Comparison of ENCODE assay signal across 9 cellular contexts in the genomic region with DNA sequence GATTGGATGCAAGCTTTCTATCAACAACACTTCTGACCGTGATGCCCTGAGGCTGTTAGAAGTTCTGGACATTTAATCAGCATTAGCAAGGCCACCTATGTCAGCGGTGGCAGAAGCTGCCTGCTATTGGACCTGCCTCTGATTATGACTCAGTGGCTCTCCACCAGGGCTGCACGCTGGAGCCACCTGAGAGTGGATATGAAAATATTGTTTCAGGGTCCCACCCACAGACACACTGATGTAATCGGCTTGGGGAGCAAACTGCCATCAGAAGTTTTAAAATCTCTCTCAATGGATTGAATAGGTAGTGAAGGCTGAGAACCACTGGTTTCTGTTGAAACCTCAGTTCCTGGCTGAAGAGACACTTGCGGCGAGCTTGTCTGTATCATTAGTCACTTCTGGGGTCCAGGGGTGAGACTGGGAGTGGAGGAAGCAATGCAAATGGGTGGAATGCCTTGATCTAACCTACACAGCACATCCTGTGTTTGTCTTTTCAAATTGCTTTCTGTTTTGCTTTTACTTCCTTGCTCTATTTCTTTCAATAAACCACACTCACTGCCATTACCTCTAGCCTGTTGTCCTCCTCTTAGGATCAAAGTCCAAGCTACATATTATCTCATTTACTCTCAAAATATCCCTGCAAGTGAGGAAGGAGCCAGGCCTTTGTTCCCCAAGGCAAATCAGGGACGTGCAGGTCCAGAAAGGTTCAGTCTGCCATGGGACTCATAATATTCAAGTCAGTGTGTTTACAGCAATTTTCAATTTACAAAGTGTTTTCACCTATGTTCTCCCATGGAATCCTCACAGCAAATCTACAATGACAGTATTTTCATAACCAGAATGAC. TPM values are rescaled to one million over a fixed set of nuclear protein-coding genes. Genes with fewer than 3 reads are reported as not detected.
A peak's percentile ranks its signal among the peaks of the same experiment; 100 is the strongest.
DNase-seq lines count a peak whose midpoint lies in the region; ATAC-seq and TF ChIP-seq lines count a peak whose summit lies in the region.
"Had no signal": no experiment of that assay in that cellular context is flagged by ENCODE, and none has a peak within 500 bp of the region (broad histone marks: within the 10 kb centered on the region; RNA-seq: fewer than 3 reads in every experiment).

No MANE protein-coding gene starts in this region.

- H3K27me3 Mint-ChIP-seq in immature natural killer cell (ENCODE audit: low read depth in 3 of 3): peaks cover 3 to 6% (median 6%) of the 10 kb centered on the region in 3 donors
- peaks cover 19 to 26% of the 10 kb centered on the region in 2 donors for H3K27me3 Mint-ChIP-seq in stimulated activated naive B cell treated with anti-CD40 and anti-IgM and Interleukin-4, amounts not matched to agents 10 μg/mL and 1 μg/mL and 100 μg/mL, for 72 hours

- peaks cover 53 to 60% of the 10 kb centered on the region in 2 donors for H3K4me1 Mint-ChIP-seq in immature natural killer cell
- peaks cover 24 to 31% of the 10 kb centered on the region in 2 donors for H3K4me1 Mint-ChIP-seq in stimulated activated naive B cell treated with anti-CD40 and anti-IgM and Interleukin-4, amounts not matched to agents 10 μg/mL and 1 μg/mL and 100 μg/mL, for 72 hours

- DNase-seq in activated CD8-positive, alpha-beta memory T cell treated with anti-CD3 and anti-CD28 coated beads for 24 hours: peak; percentile 78
- DNase-seq in immature natural killer cell (peak; percentile 74 to 76 (median 74)), esophagus squamous epithelium (lab: John Stamatoyannopoulos, UW) (no peak), hypothalamus (lab: John Stamatoyannopoulos, UW) (no peak), NCI-H345 (lab: John Stamatoyannopoulos, UW) (no peak)
- peak; percentile 2 for DNase-seq in stimulated activated naive B cell treated with anti-CD40 and anti-IgM and Interleukin-4, amounts not matched to agents 10 μg/mL and 1 μg/mL and 100 μg/mL, for 72 hours

- no peak for TF ChIP-seq CTCF in esophagus squamous epithelium (IDR thresholded peaks at IDR 0.05)

- H3K4me1 ChIP-seq in esophagus squamous epithelium: peaks cover 5 to 22% (median 10%) of the 10 kb centered on the region in 3 donors

- H3K36me3 Mint-ChIP-seq in immature natural killer cell: peaks cover 0 to 5% (median 0%) of the 10 kb centered on the region in 3 donors
- H3K36me3 Mint-ChIP-seq in stimulated activated naive B cell treated with anti-CD40 and anti-IgM and Interleukin-4, amounts not matched to agents 10 μg/mL and 1 μg/mL and 100 μg/mL, for 72 hours: peaks cover 0 to 1% of the 10 kb centered on the region in 2 donors

- H3K27ac ChIP-seq in esophagus squamous epithelium: peak overlapping the region in 2 of 4 donors; percentile 15 to 52

- peak; percentile 93 for ATAC-seq in GM19351 (IDR thresholded peaks at IDR 0.05; ENCODE audit: unreplicated experiment)
- ATAC-seq in HG03342 (IDR thresholded peaks at IDR 0.05; ENCODE audit: unreplicated experiment): peak; percentile 96
- peak; percentile 75 for ATAC-seq in stimulated activated naive B cell treated with anti-CD40 and anti-IgM and Interleukin-4, amounts not matched to agents 10 μg/mL and 1 μg/mL and 100 μg/mL, for 72 hours (replicated peaks)
- ATAC-seq: Panc1 had no signal

- H3K36me3 ChIP-seq in esophagus squamous epithelium: no peaks in the 10 kb centered on the region

- intact Hi-C loops in esophagus squamous epithelium (cut with DNase I): no loop called here

- peak overlapping the region in 1 of 4 donors; percentile 26 for H3K4me3 ChIP-seq in esophagus squamous epithelium

- peak overlapping the region; percentile 73 to 90 (median 86) for H3K27ac Mint-ChIP-seq in immature natural killer cell
- peak overlapping the region; percentile 39 for H3K27ac Mint-ChIP-seq in stimulated activated naive B cell treated with anti-CD40 and anti-IgM and Interleukin-4, amounts not matched to agents 10 μg/mL and 1 μg/mL and 100 μg/mL, for 72 hours

- H3K9me3 ChIP-seq in esophagus squamous epithelium: no peaks in the 10 kb centered on the region

- no peak for TF ChIP-seq POLR2A in esophagus squamous epithelium (IDR thresholded peaks at IDR 0.05)

- peaks cover 0 to 33% (median 8%) of the 10 kb centered on the region in 4 donors for H3K27me3 ChIP-seq in esophagus squamous epithelium

- 62 to 63% methylated on average over 5 to 7 of the region's 7 CpGs for WGBS in esophagus squamous epithelium, 2 donors

- H3K9me3 Mint-ChIP-seq in immature natural killer cell: no peaks in the 10 kb centered on the region
- peaks cover 1 to 2% of the 10 kb centered on the region in 2 donors for H3K9me3 Mint-ChIP-seq in stimulated activated naive B cell treated with anti-CD40 and anti-IgM and Interleukin-4, amounts not matched to agents 10 μg/mL and 1 μg/mL and 100 μg/mL, for 72 hours

- H3K4me3 Mint-ChIP-seq in immature natural killer cell: peak overlapping the region; percentile 41 to 81 (median 74)
- H3K4me3 Mint-ChIP-seq in stimulated activated naive B cell treated with anti-CD40 and anti-IgM and Interleukin-4, amounts not matched to agents 10 μg/mL and 1 μg/mL and 100 μg/mL, for 72 hours: peak overlapping the region in 1 of 2 donors; percentile 5

RNA-seq across cellular contexts. Expression of gene CLIC5, which starts 4.2 kb away (rescaled TPM):
- polyA plus RNA-seq in immature natural killer cell: under 1 TPM in 1 of 3 donors, not detected in 2; 0.44 TPM
- total RNA-seq in esophagus squamous epithelium: 1 to 10 TPM in 3 of 4 donors, under 1 TPM in 1; 0.56 to 1.3 (median 1.2) TPM

Comparison
In these comparisons a context has a peak if more than half of its experiments do, and no peak if none do; other contexts are left out.
1. DNase-seq: peak in activated CD8-positive, alpha-beta memory T cell treated with anti-CD3 and anti-CD28 coated beads for 24 hours (single experiment), immature natural killer cell (3 of 3) and stimulated activated naive B cell treated with anti-CD40 and anti-IgM and Interleukin-4, amounts not matched to agents 10 μg/mL and 1 μg/mL and 100 μg/mL, for 72 hours (single experiment); none in esophagus squamous epithelium (single experiment), hypothalamus (0 of 51) and NCI-H345 (single experiment).
2. Peak in every context shown above with its lines, with median percentiles within 50 percentile points of each other: ATAC-seq.